Comparison of ENCODE assay signal across 35 cellular contexts in genomic region chr12:21699851-21700250, GRCh38.
"Had no signal": no experiment of that assay in that cellular context is flagged by ENCODE, and none has a peak within 500 bp of the region (broad histone marks: within the 10 kb centered on the region; RNA-seq: fewer than 3 reads in every experiment).

No MANE protein-coding gene starts in this region.

- H3K4me3 ChIP-seq: MG63 had no signal

- DNase-seq: Karpas-422, Kasumi-1, MG63, MM.1S, MV-4-11, NCI-H1048, NCI-H1092, NCI-H1092 treated with DMSO at 0.1 percent for 48 hours, NCI-H1105, NCI-H1105 treated with DMSO at 0.1 percent for 48 hours, NCI-H1417, NCI-H1417 treated with DMSO at 0.1 percent for 48 hours, NCI-H1436, NCI-H1436 treated with DMSO at 0.1 percent for 48 hours, NCI-H146, NCI-H1694, NCI-H1694 treated with DMSO at 0.1 percent for 48 hours, NCI-H187, NCI-H187 treated with DMSO at 0.1 percent for 48 hours, NCI-H1930, NCI-H2029, NCI-H2029 treated with DMSO at 0.1 percent for 48 hours, NCI-H2081, NCI-H2081 treated with DMSO at 0.1 percent for 48 hours, NCI-H2107, NCI-H2171, NCI-H2171 treated with DMSO at 0.1 percent for 48 hours, NCI-H2227 treated with DMSO at 0.1 percent for 48 hours, NCI-H226, NCI-H345, NCI-H446, NCI-H446 treated with DMSO at 0.1 percent for 48 hours, NCI-H510A, NCI-H510A treated with DMSO at 0.1 percent for 48 hours, NCI-H524 had no signal
